ENCODE assay signal across 8 cellular contexts in the genomic region with DNA sequence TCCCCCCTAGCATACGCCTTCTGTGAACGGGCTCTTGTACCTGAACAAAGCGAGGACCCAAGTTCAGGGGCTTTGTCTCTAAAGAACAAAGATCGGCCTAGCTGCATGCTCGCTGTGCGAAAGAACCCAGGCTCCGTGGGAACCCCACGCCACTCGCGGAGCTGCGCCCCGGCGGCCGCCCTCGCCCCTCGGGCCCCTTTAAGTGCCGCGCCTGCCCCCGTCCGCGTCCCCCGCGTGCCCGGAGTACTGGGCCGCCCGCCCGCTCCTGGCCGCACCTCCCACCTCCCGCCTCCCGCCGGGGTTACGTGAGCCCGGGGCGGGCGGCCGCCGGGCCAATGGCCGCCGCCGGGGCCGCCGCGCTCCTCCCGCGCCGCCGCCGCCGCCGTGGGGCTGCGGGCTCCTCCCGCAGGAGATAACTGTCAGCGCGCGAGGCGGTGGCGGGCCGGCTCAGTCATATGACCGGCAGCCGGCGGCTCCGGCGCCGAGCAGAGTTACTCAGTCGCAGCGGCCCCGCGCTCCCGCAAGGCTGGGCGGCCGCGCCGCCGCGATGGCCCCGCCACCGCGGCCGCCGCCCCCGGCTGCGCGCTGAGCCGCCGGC. TPM values are rescaled to one million over a fixed set of nuclear protein-coding genes. Genes with fewer than 3 reads are reported as not detected.
DNase-seq lines count a peak whose midpoint lies in the region; ATAC-seq and TF ChIP-seq lines count a peak whose summit lies in the region.

Gene FNIP2, plus strand, starts transcription at position 450 of the 598 bp plus-strand sequence. CDS start 187 bp downstream, outside the sequence.

- TF ChIP-seq CTCF in WERI-Rb-1 (IDR thresholded peaks at IDR 0.05; ENCODE audit: low read depth, low read length): no peak
- no peak for TF ChIP-seq CTCF in cardiac fibroblast (IDR thresholded peaks at IDR 0.05; ENCODE audit: low read depth, low read length)
- TF ChIP-seq CTCF in smooth muscle cell (IDR thresholded peaks at IDR 0.05; ENCODE audit: borderline replicate concordance, insufficient read depth, poor library complexity, severe bottlenecking): no peak

- no peaks in the 10 kb centered on the region for H3K9me3 Mint-ChIP-seq in immature natural killer cell

- H3K27me3 ChIP-seq in WERI-Rb-1 (ENCODE audit: insufficient read depth, low read depth, severe bottlenecking) (no peaks in the 10 kb centered on the region), smooth muscle cell (ENCODE audit: low read depth) (no peaks in the 10 kb centered on the region)

- peak within 1 kb of the TSS; percentile 94 for H3K4me2 ChIP-seq in smooth muscle cell

- H4K20me1 ChIP-seq in smooth muscle cell (ENCODE audit: low read depth): peaks cover 7% of the 10 kb centered on the region

- peak; percentile 74 for ATAC-seq in HG02870 (IDR thresholded peaks at IDR 0.05; ENCODE audit: unreplicated experiment)

- WGBS in smooth muscle cell (ENCODE audit: low lambda C conversion rate): under 1% methylated on average over 54 of the region's 85 CpGs

- DNase-seq in NCI-H187 (lab: John Stamatoyannopoulos, UW) (peak; percentile 6 to 32), NCI-H187 treated with DMSO at 0.1 percent for 48 hours (lab: John Stamatoyannopoulos, UW) (no peak), NCI-H1694 (lab: John Stamatoyannopoulos, UW) (peak; percentile 15), WERI-Rb-1 (peak; percentile 90), cardiac fibroblast (ENCODE audit: low read depth in 2 of 2) (peak; percentile 62 to 80), immature natural killer cell (peak; percentile 80 to 83 (median 81)), smooth muscle cell (lab: John Stamatoyannopoulos, UW; ENCODE audit: unreplicated experiment) (peak; percentile 25)

- peak within 1 kb of the TSS; percentile 92 for H3K4me3 ChIP-seq in WERI-Rb-1 (ENCODE audit: low read depth, low read length)
- peak within 1 kb of the TSS; percentile 89 to 96 for H3K4me3 ChIP-seq in cardiac fibroblast (replicated peaks in 1 of 2; ENCODE audit: low read depth in 2 of 2, low read length in 2 of 2)
- peak within 1 kb of the TSS; percentile 81 for H3K4me3 ChIP-seq in smooth muscle cell

- peak within 1 kb of the TSS; percentile 99 for H2AFZ ChIP-seq in smooth muscle cell (ENCODE audit: low read depth)

- H3K4me1 Mint-ChIP-seq in immature natural killer cell: peaks cover 26 to 48% of the 10 kb centered on the region in 2 donors

- H3K36me3 ChIP-seq in WERI-Rb-1 (peaks cover 3% of the 10 kb centered on the region; the same call in 1 of the 2 replicates), smooth muscle cell (ENCODE audit: low read depth) (no peaks in the 10 kb centered on the region)

- peaks cover 34% of the 10 kb centered on the region for H3K79me2 ChIP-seq in smooth muscle cell (ENCODE audit: low read depth)

- H3K27me3 Mint-ChIP-seq in immature natural killer cell (ENCODE audit: low read depth in 3 of 3): peaks cover 2 to 11% (median 3%) of the 10 kb centered on the region in 3 donors

- H3K4me3 Mint-ChIP-seq in immature natural killer cell: peak within 1 kb of the TSS; percentile 98 to 99 (median 99)

- H3K9ac ChIP-seq in smooth muscle cell (ENCODE audit: low read depth): peak within 1 kb of the TSS; percentile 78

- peak within 1 kb of the TSS; percentile 97 for H3K27ac ChIP-seq in WERI-Rb-1
- H3K27ac ChIP-seq in smooth muscle cell (ENCODE audit: low read depth): peak within 1 kb of the TSS; percentile 71

- H3K36me3 Mint-ChIP-seq in immature natural killer cell: no peaks in the 10 kb centered on the region

- H3K4me1 ChIP-seq in smooth muscle cell (ENCODE audit: low read depth): no peaks in the 10 kb centered on the region

- H3F3A ChIP-seq in smooth muscle cell (ENCODE audit: low read depth): peaks cover 11% of the 10 kb centered on the region

- H3K9me3 ChIP-seq in WERI-Rb-1 (ENCODE audit: severe bottlenecking) (no peaks in the 10 kb centered on the region), smooth muscle cell (replicated peaks; ENCODE audit: low read depth) (no peaks in the 10 kb centered on the region)

- H3K27ac Mint-ChIP-seq in immature natural killer cell: peak within 1 kb of the TSS; percentile 91 to 98 (median 95)

RNA-seq across cellular contexts. Expression of gene FNIP2, which starts in this region (rescaled TPM):
- 1 to 10 TPM; 2.2 to 4.6 (median 3.6) TPM for polyA plus RNA-seq in immature natural killer cell
- 27.6 and 36.3 TPM in 2 replicates for total RNA-seq in smooth muscle cell
- polyA plus RNA-seq in smooth muscle cell: 10.4 and 11.2 TPM in 2 replicates
